ENCODE assay signal across 9 cellular contexts in the genomic region with DNA sequence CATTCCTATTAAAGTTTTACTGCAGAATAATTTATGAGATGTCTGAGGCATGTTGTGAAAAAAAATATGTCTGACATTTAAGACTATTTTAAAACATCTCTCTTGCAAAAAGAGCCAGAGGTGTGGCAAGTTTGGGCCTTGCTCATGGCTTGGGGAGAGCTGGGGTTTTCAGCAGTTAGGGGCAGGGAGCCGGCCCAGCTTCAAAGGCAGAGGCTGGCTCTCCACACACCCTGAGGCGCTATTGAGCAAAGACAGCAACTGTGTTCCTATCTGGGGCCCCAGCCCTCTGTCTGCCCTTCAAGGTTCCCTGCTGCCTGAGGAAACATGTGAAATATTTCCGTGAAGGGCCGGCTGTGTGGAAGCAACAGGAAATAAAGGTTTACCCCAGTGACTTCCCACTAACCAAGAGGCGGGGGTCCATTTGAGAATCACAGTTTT.
DNase-seq lines count a peak whose midpoint lies in the region; ATAC-seq, FAIRE-seq and TF ChIP-seq lines count a peak whose summit lies in the region.
"Had no signal": no experiment of that assay in that cellular context is flagged by ENCODE, and none has a peak within 500 bp of the region (broad histone marks: within the 10 kb centered on the region; RNA-seq: fewer than 3 reads in every experiment).

No MANE protein-coding gene starts in this region.

- H3K4me3 Mint-ChIP-seq in type B pancreatic cell: peak overlapping the region; percentile 76
- H3K4me3 Mint-ChIP-seq in activated T-helper 2 cell treated with anti-CD3 and anti-CD28 coated beads, Interferon-gamma antibody, Interleukin-2, Interleukin-4, amounts not matched to agents 10 μg/mL and 5 μg/mL and 100 μg/mL, durations not matched to agents 14 hours and 24 hours and 36 hours (ENCODE audit: low read depth): no peak overlapping the region

- H3K27me3 ChIP-seq in layer of hippocampus (ENCODE audit: control insufficient read depth, insufficient read depth, low read length): no peaks in the 10 kb centered on the region

- peaks cover 54% of the 10 kb centered on the region for H3K4me1 Mint-ChIP-seq in type B pancreatic cell (ENCODE audit: unreplicated experiment)
- H3K4me1 Mint-ChIP-seq in activated T-helper 2 cell treated with anti-CD3 and anti-CD28 coated beads, Interferon-gamma antibody, Interleukin-2, Interleukin-4, amounts not matched to agents 10 μg/mL and 5 μg/mL and 100 μg/mL, durations not matched to agents 14 hours and 24 hours and 36 hours (ENCODE audit: low read depth): no peaks in the 10 kb centered on the region

- peak overlapping the region; percentile 90 for H3K27ac Mint-ChIP-seq in type B pancreatic cell
- H3K27ac Mint-ChIP-seq in activated T-helper 2 cell treated with anti-CD3 and anti-CD28 coated beads, Interferon-gamma antibody, Interleukin-2, Interleukin-4, amounts not matched to agents 10 μg/mL and 5 μg/mL and 100 μg/mL, durations not matched to agents 14 hours and 24 hours and 36 hours: no peak overlapping the region

- no peak for FAIRE-seq in HTR-8/SVneo (lab: Jason Lieb, UNC)

- intact Hi-C loops in activated T-helper 2 cell treated with anti-CD3 and anti-CD28 coated beads, Interferon-gamma antibody, Interleukin-2, Interleukin-4, amounts not matched to agents 10 μg/mL and 5 μg/mL and 100 μg/mL, durations not matched to agents 14 hours and 24 hours and 36 hours (cut with micrococcal nuclease): no loop called here

- peak overlapping the region; percentile 9 for H3K27ac ChIP-seq in layer of hippocampus (ENCODE audit: low read depth, low read length)

- TF ChIP-seq CTCF in type B pancreatic cell (conservative IDR thresholded peaks at IDR 0.05): no peak

- no peaks in the 10 kb centered on the region for H3K9me3 Mint-ChIP-seq in type B pancreatic cell
- no peaks in the 10 kb centered on the region for H3K9me3 Mint-ChIP-seq in activated T-helper 2 cell treated with anti-CD3 and anti-CD28 coated beads, Interferon-gamma antibody, Interleukin-2, Interleukin-4, amounts not matched to agents 10 μg/mL and 5 μg/mL and 100 μg/mL, durations not matched to agents 14 hours and 24 hours and 36 hours

- peaks cover 3% of the 10 kb centered on the region for H3K27me3 Mint-ChIP-seq in type B pancreatic cell
- H3K27me3 Mint-ChIP-seq in activated T-helper 2 cell treated with anti-CD3 and anti-CD28 coated beads, Interferon-gamma antibody, Interleukin-2, Interleukin-4, amounts not matched to agents 10 μg/mL and 5 μg/mL and 100 μg/mL, durations not matched to agents 14 hours and 24 hours and 36 hours (ENCODE audit: low read depth): peaks cover 12% of the 10 kb centered on the region

- H3K36me3 Mint-ChIP-seq in type B pancreatic cell: peaks cover 3% of the 10 kb centered on the region
- H3K36me3 Mint-ChIP-seq in activated T-helper 2 cell treated with anti-CD3 and anti-CD28 coated beads, Interferon-gamma antibody, Interleukin-2, Interleukin-4, amounts not matched to agents 10 μg/mL and 5 μg/mL and 100 μg/mL, durations not matched to agents 14 hours and 24 hours and 36 hours (ENCODE audit: low read depth): no peaks in the 10 kb centered on the region

- no peak for ATAC-seq in HG03175 (IDR thresholded peaks at IDR 0.05; ENCODE audit: unreplicated experiment)

- DNase-seq in NCI-H748 (lab: John Stamatoyannopoulos, UW; ENCODE audit: unreplicated experiment) (peak; percentile 30), NCI-H748 treated with DMSO at 0.1 percent for 48 hours (lab: John Stamatoyannopoulos, UW) (no peak), brain pericyte (ENCODE audit: low read depth, low spot score) (peak; percentile 6), type B pancreatic cell (ENCODE audit: extremely low spot score, unreplicated experiment) (peak; percentile 80), HTR-8/SVneo (ENCODE audit: insufficient read length, low spot score) (no peak)
- DNase-seq in activated T-helper 2 cell treated with anti-CD3 and anti-CD28 coated beads, Interferon-gamma antibody, Interleukin-2, Interleukin-4, amounts not matched to agents 10 μg/mL and 5 μg/mL and 100 μg/mL, durations not matched to agents 14 hours and 24 hours and 36 hours (ENCODE audit: low spot score): no peak
- DNase-seq: NCI-H1930 had no signal

Comparison
In these comparisons a context has a peak if more than half of its experiments do, and no peak if none do; other contexts are left out.
1. DNase-seq: peak in NCI-H748 (single experiment), brain pericyte (single experiment) and type B pancreatic cell (single experiment); none in NCI-H748 treated with DMSO at 0.1 percent for 48 hours (single experiment), activated T-helper 2 cell treated with anti-CD3 and anti-CD28 coated beads, Interferon-gamma antibody, Interleukin-2, Interleukin-4, amounts not matched to agents 10 μg/mL and 5 μg/mL and 100 μg/mL, durations not matched to agents 14 hours and 24 hours and 36 hours (single experiment) and HTR-8/SVneo (single experiment).